In genomic region chr7:132251327-132251659, GRCh38 we compare ENCODE assay signal across 1 cellular context.
A peak's percentile ranks its signal among the peaks of the same experiment; 100 is the strongest.
TF ChIP-seq lines count a peak whose summit lies in the region.

No MANE protein-coding gene starts in this region.

TF ChIP-seq in HepG2, 621 proteins besides CTCF, POLR2A, EP300 and RAD21 (continued from another document and continues in another):
- TF ChIP-seq, protein P1, sequence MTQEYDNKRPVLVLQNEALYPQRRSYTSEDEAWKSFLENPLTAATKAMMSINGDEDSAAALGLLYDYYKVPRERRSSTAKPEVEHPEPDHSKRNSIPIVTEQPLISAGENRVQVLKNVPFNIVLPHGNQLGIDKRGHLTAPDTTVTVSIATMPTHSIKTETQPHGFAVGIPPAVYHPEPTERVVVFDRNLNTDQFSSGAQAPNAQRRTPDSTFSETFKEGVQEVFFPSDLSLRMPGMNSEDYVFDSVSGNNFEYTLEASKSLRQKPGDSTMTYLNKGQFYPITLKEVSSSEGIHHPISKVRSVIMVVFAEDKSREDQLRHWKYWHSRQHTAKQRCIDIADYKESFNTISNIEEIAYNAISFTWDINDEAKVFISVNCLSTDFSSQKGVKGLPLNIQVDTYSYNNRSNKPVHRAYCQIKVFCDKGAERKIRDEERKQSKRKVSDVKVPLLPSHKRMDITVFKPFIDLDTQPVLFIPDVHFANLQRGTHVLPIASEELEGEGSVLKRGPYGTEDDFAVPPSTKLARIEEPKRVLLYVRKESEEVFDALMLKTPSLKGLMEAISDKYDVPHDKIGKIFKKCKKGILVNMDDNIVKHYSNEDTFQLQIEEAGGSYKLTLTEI (CRISPR knock-in tag; conservative IDR thresholded peaks at IDR 0.05): no peak
- no peak for TF ChIP-seq ZNF598 (CRISPR knock-in tag; IDR thresholded peaks at IDR 0.05; ENCODE audit: borderline replicate concordance)
- TF ChIP-seq, protein P2, sequence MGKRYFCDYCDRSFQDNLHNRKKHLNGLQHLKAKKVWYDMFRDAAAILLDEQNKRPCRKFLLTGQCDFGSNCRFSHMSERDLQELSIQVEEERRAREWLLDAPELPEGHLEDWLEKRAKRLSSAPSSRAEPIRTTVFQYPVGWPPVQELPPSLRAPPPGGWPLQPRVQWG (CRISPR knock-in tag; IDR thresholded peaks at IDR 0.05; ENCODE audit: borderline replicate concordance, low read depth): no peak
- TF ChIP-seq SPEN (CRISPR knock-in tag; IDR thresholded peaks at IDR 0.05; ENCODE audit: low read depth): no peak
- no peak for TF ChIP-seq ZNF235 (CRISPR knock-in tag; IDR thresholded peaks at IDR 0.05; ENCODE audit: borderline replicate concordance)
- TF ChIP-seq HNRNPLL (IDR thresholded peaks at IDR 0.05; ENCODE audit: low read depth, low read length, poor library complexity, severe bottlenecking): no peak
- TF ChIP-seq SALL1 (CRISPR knock-in tag; IDR thresholded peaks at IDR 0.05): no peak
- no peak for TF ChIP-seq SSRP1 (CRISPR knock-in tag; IDR thresholded peaks at IDR 0.05)
- no peak for TF ChIP-seq XRCC5 (optimal IDR thresholded peaks at IDR 0.05; ENCODE audit: low read length)
- TF ChIP-seq TARDBP (CRISPR knock-in tag; IDR thresholded peaks at IDR 0.05): no peak
- TF ChIP-seq ZBTB4 (CRISPR knock-in tag; IDR thresholded peaks at IDR 0.05; ENCODE audit: borderline replicate concordance): no peak
- peak; percentile 61; the same call in 1 of the 2 replicates for TF ChIP-seq ZNF768 (CRISPR knock-in tag; IDR thresholded peaks at IDR 0.05)
- no peak for TF ChIP-seq STAT5B (CRISPR knock-in tag; IDR thresholded peaks at IDR 0.05)
- TF ChIP-seq LCORL (IDR thresholded peaks at IDR 0.05): no peak
- no peak for TF ChIP-seq LCORL (CRISPR knock-in tag; IDR thresholded peaks at IDR 0.05)
- TF ChIP-seq CBX5 (CRISPR knock-in tag; IDR thresholded peaks at IDR 0.05; ENCODE audit: borderline replicate concordance): no peak
- TF ChIP-seq, protein P3, sequence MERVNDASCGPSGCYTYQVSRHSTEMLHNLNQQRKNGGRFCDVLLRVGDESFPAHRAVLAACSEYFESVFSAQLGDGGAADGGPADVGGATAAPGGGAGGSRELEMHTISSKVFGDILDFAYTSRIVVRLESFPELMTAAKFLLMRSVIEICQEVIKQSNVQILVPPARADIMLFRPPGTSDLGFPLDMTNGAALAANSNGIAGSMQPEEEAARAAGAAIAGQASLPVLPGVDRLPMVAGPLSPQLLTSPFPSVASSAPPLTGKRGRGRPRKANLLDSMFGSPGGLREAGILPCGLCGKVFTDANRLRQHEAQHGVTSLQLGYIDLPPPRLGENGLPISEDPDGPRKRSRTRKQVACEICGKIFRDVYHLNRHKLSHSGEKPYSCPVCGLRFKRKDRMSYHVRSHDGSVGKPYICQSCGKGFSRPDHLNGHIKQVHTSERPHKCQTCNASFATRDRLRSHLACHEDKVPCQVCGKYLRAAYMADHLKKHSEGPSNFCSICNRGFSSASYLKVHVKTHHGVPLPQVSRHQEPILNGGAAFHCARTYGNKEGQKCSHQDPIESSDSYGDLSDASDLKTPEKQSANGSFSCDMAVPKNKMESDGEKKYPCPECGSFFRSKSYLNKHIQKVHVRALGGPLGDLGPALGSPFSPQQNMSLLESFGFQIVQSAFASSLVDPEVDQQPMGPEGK (CRISPR knock-in tag; IDR thresholded peaks at IDR 0.05): peak; percentile 46; the same call in 1 of the 2 replicates
- TF ChIP-seq EHMT2 (IDR thresholded peaks at IDR 0.05; ENCODE audit: borderline replicate concordance, low read depth, low read length): 0 out of 2 replicates have a peak, but pooled peaks have one; percentile 24
- no peak for TF ChIP-seq FOXK2 (IDR thresholded peaks at IDR 0.05)
- no peak for TF ChIP-seq NR2F6 (IDR thresholded peaks at IDR 0.05)
- TF ChIP-seq NR2F6 (CRISPR knock-in tag; IDR thresholded peaks at IDR 0.05): peak; percentile 33
- TF ChIP-seq RXRA (CRISPR knock-in tag; IDR thresholded peaks at IDR 0.05): 0 out of 2 replicates have a peak, but pooled peaks have one; percentile 14
- TF ChIP-seq, protein P4, sequence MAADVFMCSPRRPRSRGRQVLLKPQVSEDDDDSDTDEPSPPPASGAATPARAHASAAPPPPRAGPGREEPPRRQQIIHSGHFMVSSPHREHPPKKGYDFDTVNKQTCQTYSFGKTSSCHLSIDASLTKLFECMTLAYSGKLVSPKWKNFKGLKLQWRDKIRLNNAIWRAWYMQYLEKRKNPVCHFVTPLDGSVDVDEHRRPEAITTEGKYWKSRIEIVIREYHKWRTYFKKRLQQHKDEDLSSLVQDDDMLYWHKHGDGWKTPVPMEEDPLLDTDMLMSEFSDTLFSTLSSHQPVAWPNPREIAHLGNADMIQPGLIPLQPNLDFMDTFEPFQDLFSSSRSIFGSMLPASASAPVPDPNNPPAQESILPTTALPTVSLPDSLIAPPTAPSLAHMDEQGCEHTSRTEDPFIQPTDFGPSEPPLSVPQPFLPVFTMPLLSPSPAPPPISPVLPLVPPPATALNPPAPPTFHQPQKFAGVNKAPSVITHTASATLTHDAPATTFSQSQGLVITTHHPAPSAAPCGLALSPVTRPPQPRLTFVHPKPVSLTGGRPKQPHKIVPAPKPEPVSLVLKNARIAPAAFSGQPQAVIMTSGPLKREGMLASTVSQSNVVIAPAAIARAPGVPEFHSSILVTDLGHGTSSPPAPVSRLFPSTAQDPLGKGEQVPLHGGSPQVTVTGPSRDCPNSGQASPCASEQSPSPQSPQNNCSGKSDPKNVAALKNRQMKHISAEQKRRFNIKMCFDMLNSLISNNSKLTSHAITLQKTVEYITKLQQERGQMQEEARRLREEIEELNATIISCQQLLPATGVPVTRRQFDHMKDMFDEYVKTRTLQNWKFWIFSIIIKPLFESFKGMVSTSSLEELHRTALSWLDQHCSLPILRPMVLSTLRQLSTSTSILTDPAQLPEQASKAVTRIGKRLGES (CRISPR knock-in tag; IDR thresholded peaks at IDR 0.05; ENCODE audit: borderline replicate concordance): no peak
- TF ChIP-seq ZGPAT (CRISPR knock-in tag; IDR thresholded peaks at IDR 0.05): no peak
- no peak for TF ChIP-seq TEAD3 (CRISPR knock-in tag; optimal IDR thresholded peaks at IDR 0.05; ENCODE audit: borderline replicate concordance)
- TF ChIP-seq PCBP1 (IDR thresholded peaks at IDR 0.05; ENCODE audit: borderline replicate concordance, low read depth, low read length): no peak
- TF ChIP-seq NCOA2 (CRISPR knock-in tag; IDR thresholded peaks at IDR 0.05): no peak
- TF ChIP-seq TEAD2 (CRISPR knock-in tag; IDR thresholded peaks at IDR 0.05): no peak
- peak; percentile 15; the same call in 1 of the 2 replicates for TF ChIP-seq ARID5B (CRISPR knock-in tag; IDR thresholded peaks at IDR 0.05)
- peak; percentile 46; the same call in 1 of the 2 replicates for TF ChIP-seq CEBPG (CRISPR knock-in tag; IDR thresholded peaks at IDR 0.05)
- peak; percentile 3 for TF ChIP-seq ASH2L (IDR thresholded peaks at IDR 0.05; ENCODE audit: insufficient read length, low read depth, low read length)
- no peak for TF ChIP-seq ZNF12 (CRISPR knock-in tag; IDR thresholded peaks at IDR 0.05)
- TF ChIP-seq ZNF713 (CRISPR knock-in tag; IDR thresholded peaks at IDR 0.05): no peak
- TF ChIP-seq CREM (IDR thresholded peaks at IDR 0.05): 0 out of 2 replicates have a peak, but pooled peaks have one; percentile 34
- TF ChIP-seq CREM (CRISPR knock-in tag; IDR thresholded peaks at IDR 0.05): no peak
- no peak for TF ChIP-seq ZBTB8A (CRISPR knock-in tag; IDR thresholded peaks at IDR 0.05; ENCODE audit: borderline replicate concordance, low read depth)
- no peak for TF ChIP-seq ADNP (CRISPR knock-in tag; IDR thresholded peaks at IDR 0.05)
- TF ChIP-seq SIN3B (IDR thresholded peaks at IDR 0.05; ENCODE audit: low read length): no peak
- no peak for TF ChIP-seq ZXDC (CRISPR knock-in tag; IDR thresholded peaks at IDR 0.05)
- TF ChIP-seq TFE3 (CRISPR knock-in tag; IDR thresholded peaks at IDR 0.05): no peak
- TF ChIP-seq NFIB (CRISPR knock-in tag; IDR thresholded peaks at IDR 0.05; ENCODE audit: borderline replicate concordance): no peak
- no peak for TF ChIP-seq ZNF296 (CRISPR knock-in tag; conservative IDR thresholded peaks at IDR 0.05)
- no peak for TF ChIP-seq HMG20A (CRISPR knock-in tag; IDR thresholded peaks at IDR 0.05; ENCODE audit: borderline replicate concordance)
